Comparison of ENCODE assay signal across 7 cellular contexts in genomic region chr2:218272531-218273212, GRCh38. TPM values are rescaled to one million over a fixed set of nuclear protein-coding genes. Genes with fewer than 3 reads are reported as not detected.
DNase-seq lines count a peak whose midpoint lies in the region; ATAC-seq and TF ChIP-seq lines count a peak whose summit lies in the region.

No MANE protein-coding gene starts in this region.

- H3K4me1 Mint-ChIP-seq in neural progenitor cell: peaks cover 27% of the 10 kb centered on the region
- peaks cover 47% of the 10 kb centered on the region for H3K4me1 Mint-ChIP-seq in stimulated activated naive CD8-positive, alpha-beta T cell treated with anti-CD3 and anti-CD28 coated beads, Interleukin-15, amount 100 ng/mL, for 72 hours

- no peak overlapping the region for H3K27ac Mint-ChIP-seq in neural progenitor cell
- H3K27ac Mint-ChIP-seq in stimulated activated naive CD8-positive, alpha-beta T cell treated with anti-CD3 and anti-CD28 coated beads, Interleukin-15, amount 100 ng/mL, for 72 hours: peak overlapping the region in 1 of 2 donors; percentile 42

- H2AFZ ChIP-seq in KMS-11 (ENCODE audit: low read depth) (no peak overlapping the region), fibroblast of lung (ENCODE audit: low read length) (no peak overlapping the region), neural progenitor cell (replicated peaks) (no peak overlapping the region)

- peak overlapping the region; percentile 95 for H3K4me3 Mint-ChIP-seq in neural progenitor cell
- no peak overlapping the region for H3K4me3 Mint-ChIP-seq in stimulated activated naive CD8-positive, alpha-beta T cell treated with anti-CD3 and anti-CD28 coated beads, Interleukin-15, amount 100 ng/mL, for 72 hours

- H3K9me3 ChIP-seq in fibroblast of lung (ENCODE audit: control insufficient read depth, insufficient read depth, low read depth, low read length) (no peaks in the 10 kb centered on the region), neural progenitor cell (ENCODE audit: low read depth) (no peaks in the 10 kb centered on the region)

- no peak overlapping the region for H3K4me3 ChIP-seq in KMS-11 (IDR thresholded peaks at IDR 0.05; ENCODE audit: insufficient read depth, low read depth, low read length)
- peak overlapping the region in 1 of 4 experiments; percentile 10 for H3K4me3 ChIP-seq in fibroblast of lung (replicated peaks in 1 of 4; ENCODE audit: control extremely low read depth in 1 of 4, insufficient read depth in 1 of 4, low read depth in 3 of 4, low read length in 4 of 4)
- no peak overlapping the region for H3K4me3 ChIP-seq in neural progenitor cell

- H3K9ac ChIP-seq in KMS-11 (no peak overlapping the region), fibroblast of lung (ENCODE audit: insufficient read depth, low read length) (no peak overlapping the region), neural progenitor cell (no peak overlapping the region)

- H3K36me3 ChIP-seq in KMS-11 (ENCODE audit: insufficient read depth) (no peaks in the 10 kb centered on the region), fibroblast of lung (ENCODE audit: control insufficient read depth, insufficient read depth, low read length) (peaks cover 25% of the 10 kb centered on the region), neural progenitor cell (no peaks in the 10 kb centered on the region)

- DNase-seq in GM13977 (ENCODE audit: low spot score) (peak; percentile 77), RKO (ENCODE audit: low spot score) (peak; percentile 84), activated T-helper 1 cell treated with Interleukin-2 at 50 U/mL for 16 hours (ENCODE audit: low read depth) (peak; percentile 69), fibroblast of lung (ENCODE audit: low read depth in 2 of 2) (peak; percentile 80 to 96), neural progenitor cell (ENCODE audit: low spot score) (peak; percentile 86)
- DNase-seq in stimulated activated naive CD8-positive, alpha-beta T cell treated with anti-CD3 and anti-CD28 coated beads, Interleukin-15, amount 100 ng/mL, for 72 hours: peak; percentile 66 to 78

- H3K36me3 Mint-ChIP-seq in neural progenitor cell: peaks cover 7% of the 10 kb centered on the region

- TF ChIP-seq CTCF in GM13977 (IDR thresholded peaks at IDR 0.05; ENCODE audit: extremely low read depth, insufficient read depth, missing control alignments) (peak; percentile 94), KMS-11 (conservative IDR thresholded peaks at IDR 0.05; ENCODE audit: low read depth, low read length) (peak; percentile 78), fibroblast of lung (conservative IDR thresholded peaks at IDR 0.05 in 1 of 2, IDR thresholded peaks at IDR 0.05 in 1 of 2; ENCODE audit: low read depth in 1 of 2, low read length in 2 of 2) (peak; percentile 83 to 92), neural progenitor cell (IDR thresholded peaks at IDR 0.05) (peak; percentile 96)

- H3K4me1 ChIP-seq in KMS-11 (ENCODE audit: low read depth, poor library complexity, severe bottlenecking): peaks cover 25% of the 10 kb centered on the region
- H3K4me1 ChIP-seq in fibroblast of lung (ENCODE audit: control insufficient read depth, extremely low read depth, insufficient read depth, low read length): peaks cover 11% of the 10 kb centered on the region
- H3K4me1 ChIP-seq in neural progenitor cell: peaks cover 12% of the 10 kb centered on the region

- peaks cover 3% of the 10 kb centered on the region for H3K27me3 Mint-ChIP-seq in neural progenitor cell (ENCODE audit: insufficient read depth, low read depth)
- no peaks in the 10 kb centered on the region for H3K27me3 Mint-ChIP-seq in stimulated activated naive CD8-positive, alpha-beta T cell treated with anti-CD3 and anti-CD28 coated beads, Interleukin-15, amount 100 ng/mL, for 72 hours

- in situ Hi-C loops in GM13977 (cut with MboI; ENCODE audit: low pct_unique_long_range_greater_than_20kb, low sequenced_read_pairs, unreplicated experiment): no loop called here

- H3K27me3 ChIP-seq in KMS-11 (ENCODE audit: insufficient read depth, low read depth): no peaks in the 10 kb centered on the region
- no peaks in the 10 kb centered on the region for H3K27me3 ChIP-seq in fibroblast of lung (ENCODE audit: control insufficient read depth, insufficient read depth, low read length)
- no peaks in the 10 kb centered on the region for H3K27me3 ChIP-seq in neural progenitor cell

- peaks cover 13% of the 10 kb centered on the region for H3F3A ChIP-seq in neural progenitor cell (ENCODE audit: low read depth)

- H3K9me3 Mint-ChIP-seq in neural progenitor cell: no peaks in the 10 kb centered on the region
- no peaks in the 10 kb centered on the region for H3K9me3 Mint-ChIP-seq in stimulated activated naive CD8-positive, alpha-beta T cell treated with anti-CD3 and anti-CD28 coated beads, Interleukin-15, amount 100 ng/mL, for 72 hours

- H3K27ac ChIP-seq in KMS-11 (no peak overlapping the region), fibroblast of lung (ENCODE audit: insufficient read depth, low read length) (peak overlapping the region; percentile 57), neural progenitor cell (no peak overlapping the region)

- H4K20me1 ChIP-seq in KMS-11 (ENCODE audit: insufficient read depth) (no peaks in the 10 kb centered on the region), fibroblast of lung (ENCODE audit: control insufficient read depth, extremely low read depth, insufficient read depth, low read length) (no peaks in the 10 kb centered on the region), neural progenitor cell (ENCODE audit: low read depth) (peaks cover 9% of the 10 kb centered on the region)

- ATAC-seq in stimulated activated naive CD8-positive, alpha-beta T cell treated with anti-CD3 and anti-CD28 coated beads, Interleukin-15, amount 100 ng/mL, for 72 hours: peak; percentile 36

- no peak overlapping the region; the same call in 1 of the 2 replicates for H3K4me2 ChIP-seq in KMS-11
- H3K4me2 ChIP-seq in fibroblast of lung (ENCODE audit: extremely low read depth, insufficient read depth, low read length): no peak overlapping the region
- no peak overlapping the region for H3K4me2 ChIP-seq in neural progenitor cell

- H3K79me2 ChIP-seq in KMS-11 (ENCODE audit: insufficient read depth, low read depth) (peaks cover 24% of the 10 kb centered on the region; the same call in 1 of the 2 replicates), fibroblast of lung (ENCODE audit: control insufficient read depth, insufficient read depth, low read length) (peaks cover 16% of the 10 kb centered on the region), neural progenitor cell (ENCODE audit: low read depth) (peaks cover 27% of the 10 kb centered on the region)

RNA-seq across cellular contexts. Expression of gene PNKD, which starts 2.4 kb away (rescaled TPM):
- 21.3 and 27.7 TPM in 2 replicates for total RNA-seq in fibroblast of lung
- 29.1 and 32.8 TPM in 2 replicates for polyA plus RNA-seq in fibroblast of lung
- 60.5 and 71.5 TPM in 2 replicates for polyA plus RNA-seq in fibroblast of lung (2012)
- 55.2 and 112 TPM in 2 replicates for polyA minus RNA-seq in fibroblast of lung (ENCODE audit: low replicate concordance)
- total RNA-seq in neural progenitor cell (ENCODE audit: low replicate concordance): 13.5 and 31.1 TPM in 2 replicates

RNA-seq across cellular contexts. Expression of gene AAMP, which starts 2.7 kb away (rescaled TPM):
- 110 and 139 TPM in 2 replicates for total RNA-seq in fibroblast of lung
- 53.1 and 60.4 TPM in 2 replicates for polyA plus RNA-seq in fibroblast of lung
- 67.3 and 91.0 TPM in 2 replicates for polyA plus RNA-seq in fibroblast of lung (2012)
- polyA minus RNA-seq in fibroblast of lung (ENCODE audit: low replicate concordance): 54.7 and 74.9 TPM in 2 replicates
- total RNA-seq in neural progenitor cell (ENCODE audit: low replicate concordance): 90.4 and 151 TPM in 2 replicates

RNA-seq across cellular contexts. Expression of gene GPBAR1, which starts 11.9 kb away (rescaled TPM):
- total RNA-seq in fibroblast of lung (under 0.01 TPM in 1 of 2 replicates, not detected in the other), neural progenitor cell (ENCODE audit: low replicate concordance) (0.09 TPM in 1 of 2 replicates, not detected in the other)
- 0.02 TPM in 1 of 2 replicates, not detected in the other for polyA plus RNA-seq in fibroblast of lung
- 0.08 TPM in 1 of 2 replicates, not detected in the other for polyA plus RNA-seq in fibroblast of lung (2012)
- not detected in 2 replicates for polyA minus RNA-seq in fibroblast of lung (ENCODE audit: low replicate concordance)

RNA-seq across cellular contexts. Expression of gene TMBIM1, which starts 19.6 kb away (rescaled TPM):
- total RNA-seq in fibroblast of lung (168 and 235 TPM in 2 replicates), neural progenitor cell (ENCODE audit: low replicate concordance) (11.1 and 14.1 TPM in 2 replicates)
- polyA plus RNA-seq in fibroblast of lung: 170 and 181 TPM in 2 replicates
- 165 and 172 TPM in 2 replicates for polyA plus RNA-seq in fibroblast of lung (2012)
- polyA minus RNA-seq in fibroblast of lung (ENCODE audit: low replicate concordance): 475 and 604 TPM in 2 replicates

RNA-seq across cellular contexts. Expression of gene ARPC2, which starts 55.7 kb away (rescaled TPM):
- total RNA-seq in fibroblast of lung (130 and 199 TPM in 2 replicates), neural progenitor cell (ENCODE audit: low replicate concordance) (151 and 155 TPM in 2 replicates)
- polyA plus RNA-seq in fibroblast of lung: 778 and 893 TPM in 2 replicates
- polyA plus RNA-seq in fibroblast of lung (2012): 427 and 476 TPM in 2 replicates
- 162 and 180 TPM in 2 replicates for polyA minus RNA-seq in fibroblast of lung (ENCODE audit: low replicate concordance)
